Comparison of ENCODE assay signal across 1 cellular context in the genomic region with DNA sequence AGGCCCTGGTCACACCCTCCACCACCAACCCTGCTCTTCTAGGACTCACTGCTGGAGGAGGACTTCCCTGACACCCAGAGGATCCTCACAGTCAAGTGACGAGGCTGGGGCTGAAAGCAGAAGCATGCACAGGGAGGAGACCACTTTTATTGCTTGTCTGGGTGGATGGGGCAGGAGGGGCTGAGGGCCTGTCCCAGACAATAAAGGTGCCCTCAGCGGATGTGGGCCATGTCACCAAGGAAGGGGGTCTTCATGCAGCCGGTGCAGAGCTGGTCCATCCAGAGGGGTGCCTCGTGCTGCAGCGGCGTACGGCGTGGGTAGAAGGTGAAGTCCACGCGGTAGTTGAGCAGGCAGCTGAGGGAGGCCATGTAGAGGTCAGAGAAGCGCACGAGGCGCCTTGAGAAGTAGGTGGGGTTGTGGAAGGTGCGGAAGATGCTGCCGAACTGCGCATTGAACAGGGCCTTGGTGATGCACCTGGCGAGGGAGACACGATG.
TF ChIP-seq lines count a peak whose summit lies in the region.

No MANE protein-coding gene starts in this region.

TF ChIP-seq in IMR-90, 13 proteins besides CTCF, POLR2A, EP300 and RAD21:
- TF ChIP-seq CHD1 (IDR thresholded peaks at IDR 0.05; ENCODE audit: low read depth, low read length) (no peak), BHLHE40 (IDR thresholded peaks at IDR 0.05; ENCODE audit: low read depth, low read length) (no peak), RFX5 (IDR thresholded peaks at IDR 0.05; ENCODE audit: low read depth, low read length) (no peak), MAFK (IDR thresholded peaks at IDR 0.05; ENCODE audit: low read depth, low read length) (no peak), RCOR1 (IDR thresholded peaks at IDR 0.05; ENCODE audit: insufficient replicate concordance, low read length) (no peak), NFE2L2 (IDR thresholded peaks at IDR 0.05; ENCODE audit: low read depth, low read length) (no peak), FOS (IDR thresholded peaks at IDR 0.05; ENCODE audit: low read depth, low read length) (no peak), MXI1 (IDR thresholded peaks at IDR 0.05; ENCODE audit: borderline replicate concordance, low read depth, low read length) (no peak), USF2 (IDR thresholded peaks at IDR 0.05; ENCODE audit: low read depth, low read length) (no peak), CEBPB (IDR thresholded peaks at IDR 0.05; ENCODE audit: low read depth, low read length) (no peak), MAZ (IDR thresholded peaks at IDR 0.05; ENCODE audit: borderline replicate concordance, low read depth, low read length) (no peak), ELK1 (IDR thresholded peaks at IDR 0.05; ENCODE audit: borderline replicate concordance, low read depth, low read length) (no peak), SMC3 (IDR thresholded peaks at IDR 0.05; ENCODE audit: low read depth, low read length) (no peak)
